Comparison of ENCODE assay signal across 12 cellular contexts in genomic region chr7:77866791-77867190, GRCh38.
DNase-seq lines count a peak whose midpoint lies in the region; ATAC-seq and TF ChIP-seq lines count a peak whose summit lies in the region.
"Had no signal": no experiment of that assay in that cellular context is flagged by ENCODE, and none has a peak within 500 bp of the region (broad histone marks: within the 10 kb centered on the region; RNA-seq: fewer than 3 reads in every experiment).

No MANE protein-coding gene starts in this region.

- peaks cover 27% of the 10 kb centered on the region for H3K36me3 Mint-ChIP-seq in brain

- peaks cover 26% of the 10 kb centered on the region for H3K4me1 Mint-ChIP-seq in brain

- peaks cover 4 to 20% (median 11%) of the 10 kb centered on the region in 5 experiments for H3K9me3 Mint-ChIP-seq in brain

- peak; percentile 54 for DNase-seq in COLO829 (ENCODE audit: low spot score)
- peak; percentile 14 for DNase-seq in LNCaP clone FGC (ENCODE audit: low read depth)
- peak; percentile 62 for DNase-seq in kidney tubule cell (ENCODE audit: low spot score)
- no peak for DNase-seq in NCI-H1417 treated with DMSO at 0.1 percent for 48 hours (lab: John Stamatoyannopoulos, UW)
- DNase-seq in GM19240 (ENCODE audit: insufficient read length, low spot score), result no peak
- no peak for DNase-seq in NCI-H1930 (lab: John Stamatoyannopoulos, UW)
- DNase-seq: anterior cingulate cortex; DMS79; NCI-H146; stimulated activated naive B cell treated with anti-CD40 and anti-IgM and Interleukin-4, amounts not matched to agents 10 μg/mL and 1 μg/mL and 100 μg/mL, for 72 hours had no signal

- H3K4me3 Mint-ChIP-seq in brain, result no peak overlapping the region
- H3K4me3 Mint-ChIP-seq: stimulated activated naive B cell treated with anti-CD40 and anti-IgM and Interleukin-4, amounts not matched to agents 10 μg/mL and 1 μg/mL and 100 μg/mL, for 72 hours had no signal

- TF ChIP-seq CTCF in LNCaP clone FGC (IDR thresholded peaks at IDR 0.05; ENCODE audit: control insufficient read depth, extremely low read depth, insufficient read depth), result no peak
- no peak for TF ChIP-seq CTCF in brain (conservative IDR thresholded peaks at IDR 0.05)

- no peaks in the 10 kb centered on the region for H3K27me3 Mint-ChIP-seq in brain
- H3K27me3 Mint-ChIP-seq: stimulated activated naive B cell treated with anti-CD40 and anti-IgM and Interleukin-4, amounts not matched to agents 10 μg/mL and 1 μg/mL and 100 μg/mL, for 72 hours had no signal

- no peak for ATAC-seq in GM21423 (IDR thresholded peaks at IDR 0.05; ENCODE audit: unreplicated experiment)
- ATAC-seq: stimulated activated naive B cell treated with anti-CD40 and anti-IgM and Interleukin-4, amounts not matched to agents 10 μg/mL and 1 μg/mL and 100 μg/mL, for 72 hours had no signal

- no peak overlapping the region for H3K4me3 ChIP-seq in LNCaP clone FGC (ENCODE audit: low read depth, low read length)

- H3K27ac Mint-ChIP-seq in brain, result peak overlapping the region in 3 of 5 experiments; percentile 3 to 52 (median 35)
- H3K27ac Mint-ChIP-seq: stimulated activated naive B cell treated with anti-CD40 and anti-IgM and Interleukin-4, amounts not matched to agents 10 μg/mL and 1 μg/mL and 100 μg/mL, for 72 hours had no signal

Comparison
In these comparisons a context has a peak if more than half of its experiments do, and no peak if none do; other contexts are left out.
1. DNase-seq: peak in COLO829 (single experiment), LNCaP clone FGC (single experiment) and kidney tubule cell (single experiment); none in NCI-H1417 treated with DMSO at 0.1 percent for 48 hours (single experiment), GM19240 (single experiment) and NCI-H1930 (0 of 2).